Comparison of ENCODE assay signal across 1 cellular context in genomic region chr3:44442591-44443309, GRCh38.
TF ChIP-seq lines count a peak whose summit lies in the region.

No MANE protein-coding gene starts in this region.

TF ChIP-seq in K562, 482 proteins besides CTCF, POLR2A, EP300 and RAD21:
- TF ChIP-seq SMARCA4 (IDR thresholded peaks at IDR 0.05) = no peak
- 0 out of 2 replicates have a peak, but pooled peaks have one; percentile 10 for TF ChIP-seq ZNF592 (IDR thresholded peaks at IDR 0.05)
- no peak for TF ChIP-seq MIER1 (IDR thresholded peaks at IDR 0.05; ENCODE audit: low read depth)
- TF ChIP-seq ZNF830 (CRISPR knock-in tag; IDR thresholded peaks at IDR 0.05) = no peak
- TF ChIP-seq NFE2 (IDR thresholded peaks at IDR 0.05; ENCODE audit: low read depth) = 0 out of 2 replicates have a peak, but pooled peaks have one; percentile 1
- TF ChIP-seq POLR2B (IDR thresholded peaks at IDR 0.05; ENCODE audit: low read depth, partially characterized antibody) = no peak
